9 cellular contexts compared by ENCODE assay signal in the genomic region with DNA sequence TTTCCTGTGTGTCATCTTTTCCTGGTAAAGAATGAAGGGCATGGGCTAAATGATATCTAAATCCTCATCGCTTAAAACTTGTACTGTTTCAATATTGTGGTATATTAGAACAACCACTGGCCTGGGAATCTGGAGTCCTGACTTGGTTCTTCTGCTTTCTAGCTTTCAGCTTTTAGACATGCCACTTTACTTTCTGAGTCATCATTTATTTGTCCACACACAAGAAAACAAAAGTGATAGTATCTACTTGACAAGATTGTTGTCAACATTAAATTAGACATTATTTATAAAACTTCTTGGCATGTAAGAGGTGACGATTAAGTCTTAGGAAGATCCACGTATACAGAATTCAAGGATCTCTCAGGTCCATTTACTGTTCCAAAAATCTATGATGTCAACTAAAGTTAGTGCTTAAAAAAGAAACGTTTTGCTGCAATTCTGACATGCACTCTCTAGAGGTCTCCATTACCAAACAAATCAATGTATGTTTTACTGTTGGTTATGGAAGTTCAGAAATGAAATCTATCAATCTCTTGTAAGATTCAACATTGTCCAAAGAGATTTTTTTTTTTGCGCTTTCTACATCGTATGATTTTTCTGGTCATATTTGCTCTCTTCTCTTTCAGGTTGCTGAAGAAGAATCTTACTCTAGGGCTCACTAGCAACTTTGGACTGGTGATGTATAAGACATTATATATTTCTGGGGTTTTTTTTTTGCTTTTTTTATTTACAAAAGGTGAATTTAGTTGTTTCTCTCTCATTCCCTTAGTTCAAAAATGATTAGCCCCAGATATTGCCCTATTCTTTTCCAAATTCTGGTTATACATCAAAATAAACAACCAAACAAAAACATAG. TPM values are rescaled to one million over a fixed set of nuclear protein-coding genes. Genes with fewer than 3 reads are reported as not detected.
DNase-seq lines count a peak whose midpoint lies in the region; ATAC-seq, FAIRE-seq and TF ChIP-seq lines count a peak whose summit lies in the region.
"Had no signal": no experiment of that assay in that cellular context is flagged by ENCODE, and none has a peak within 500 bp of the region (broad histone marks: within the 10 kb centered on the region; RNA-seq: fewer than 3 reads in every experiment).

No MANE protein-coding gene starts in this region.

- no peaks in the 10 kb centered on the region for H3K9me2 ChIP-seq in PC-9 (ENCODE audit: insufficient read depth)

- BruUV-seq in PC-9 (replicated peaks; lab: Mats Ljungman, UMichigan): no TSS peak

- no peaks in the 10 kb centered on the region for H3F3A ChIP-seq in PC-9 (ENCODE audit: insufficient read depth, low read depth)

- H3K36me3 ChIP-seq in PC-9 (ENCODE audit: low read depth): no peaks in the 10 kb centered on the region
- H3K36me3 ChIP-seq in uterus: no peaks in the 10 kb centered on the region

- H3K4me2 ChIP-seq in PC-9: no peak overlapping the region

- H2AFZ ChIP-seq in PC-9: no peak overlapping the region

- H3K4me3 ChIP-seq in AG09309 (ENCODE audit: control insufficient read depth, low read depth, low read length) (no peak overlapping the region), PC-9 (no peak overlapping the region), uterus (no peak overlapping the region), coronary artery (no peak overlapping the region)

- FAIRE-seq in H54 (lab: Jason Lieb, UNC) (peak; percentile 6), frontal cortex (lab: Jason Lieb, UNC) (peak; percentile 45)

- no peak for TF ChIP-seq POLR2A in H54 (IDR thresholded peaks at IDR 0.05; ENCODE audit: low read depth, low read length)
- no peak for TF ChIP-seq POLR2A in uterus (IDR thresholded peaks at IDR 0.05)

- POLR2A ChIA-PET in PC-9 (lab: Charles Lee; ENCODE audit: unreplicated experiment): no interaction called here

- CTCF ChIA-PET in PC-9 (lab: Charles Lee): interaction anchor here (0.6 kb wide), 1 partner anchor 1255 kb away, joined by 3 read pairs; no protein-coding TSS in a partner anchor

- H3K27ac ChIP-seq in PC-9: no peak overlapping the region
- no peak overlapping the region for H3K27ac ChIP-seq in uterus
- H3K27ac ChIP-seq in coronary artery: no peak overlapping the region

- H3K9me3 ChIP-seq in PC-9 (ENCODE audit: insufficient read depth, low read depth) (no peaks in the 10 kb centered on the region), uterus (no peaks in the 10 kb centered on the region)

- H3K4me1 ChIP-seq in PC-9 (replicated peaks; ENCODE audit: insufficient read depth) (no peaks in the 10 kb centered on the region), uterus (no peaks in the 10 kb centered on the region)

- intact Hi-C loops in PC-9 (cut with micrococcal nuclease; ENCODE audit: unreplicated experiment) (no loop called here), uterus (cut with DNase I; ENCODE audit: low total_unique reads) (no loop called here)

- no peak for ATAC-seq in GM21526 (IDR thresholded peaks at IDR 0.05; ENCODE audit: low FRiP score, unreplicated experiment)

- no peaks in the 10 kb centered on the region for H4K20me1 ChIP-seq in PC-9 (ENCODE audit: insufficient read depth)

- H3K27me3 ChIP-seq in PC-9 (ENCODE audit: insufficient read depth, low read depth) (no peaks in the 10 kb centered on the region; the same call in 1 of the 2 replicates), uterus (no peaks in the 10 kb centered on the region)

- DNase-seq in AG09309 (ENCODE audit: low read depth) (peak; percentile 1), H54 (ENCODE audit: insufficient read length, low spot score) (no peak), PC-9 (no peak), frontal cortex (ENCODE audit: low spot score in 2 of 2) (peak in 1 of 2 donors; percentile 31), uterus (no peak), coronary artery (ENCODE audit: low spot score) (no peak)
- DNase-seq in activated T-cell treated with anti-CD3 and anti-CD28 coated beads, Interleukin-2, amount 50 U/mL, for 48 hours: no peak
- DNase-seq: left cardiac atrium had no signal

- no peaks in the 10 kb centered on the region for H3K79me2 ChIP-seq in PC-9 (ENCODE audit: low read depth)

- TF ChIP-seq CTCF in AG09309 (IDR thresholded peaks at IDR 0.05; ENCODE audit: control insufficient read depth, insufficient read depth, low read depth, low read length, missing control alignments) (peak; percentile 38), PC-9 (conservative IDR thresholded peaks at IDR 0.05) (peak; percentile 58), uterus (IDR thresholded peaks at IDR 0.05) (peak in 1 of 4 experiments; percentile 13), coronary artery (IDR thresholded peaks at IDR 0.05) (no peak)

RNA-seq across cellular contexts. Expression of gene DYNC1I1, which starts 53.6 kb away (rescaled TPM):
- total RNA-seq in PC-9 (2021) (not detected in 2 replicates), frontal cortex (157 TPM), uterus (10 to 100 TPM in 2 of 4 donors, 1 to 10 TPM in 2; 1.9 to 17.9 (median 8.7) TPM)
